ENCODE assay signal across 11 cellular contexts in genomic region chr12:92341333-92341691, GRCh38.
DNase-seq lines count a peak whose midpoint lies in the region; ATAC-seq, FAIRE-seq and TF ChIP-seq lines count a peak whose summit lies in the region.
"Had no signal": no experiment of that assay in that cellular context is flagged by ENCODE, and none has a peak within 500 bp of the region (broad histone marks: within the 10 kb centered on the region; RNA-seq: fewer than 3 reads in every experiment).

No MANE protein-coding gene starts in this region.

- no peak for FAIRE-seq in K562 (lab: Jason Lieb, UNC)

- peak overlapping the region; percentile 96 for H2AFZ ChIP-seq in K562 (ENCODE audit: low read depth, low read length)
- H2AFZ ChIP-seq in neuronal stem cell (ENCODE audit: low read length) = no peak overlapping the region

- no peak overlapping the region for H3K23ac ChIP-seq in neuronal stem cell (ENCODE audit: low read depth, low read length, poor library complexity)

- H3K4me2 ChIP-seq in K562 (ENCODE audit: insufficient read depth, low read length) (peak overlapping the region; percentile 72), neuronal stem cell (ENCODE audit: insufficient read depth, low read length, poor library complexity, severe bottlenecking) (no peak overlapping the region)

- H2BK12ac ChIP-seq in neuronal stem cell (ENCODE audit: low read length) = no peak overlapping the region

- H4K20me1 ChIP-seq in K562 (replicated peaks; ENCODE audit: control insufficient read depth, insufficient read depth, low read length) = no peaks in the 10 kb centered on the region

- POLR2A ChIA-PET in K562 (lab: Yijun Ruan, JAX) = interaction anchor here (0.9 to 1.0 kb wide), 2 partner anchors 10 to 196 kb away, joined by 3 to 7 read pairs; partner anchors contain the start of gene BTG1

- no peak overlapping the region for H2AK5ac ChIP-seq in neuronal stem cell (ENCODE audit: low read depth, low read length)

- intact Hi-C loops in K562 (cut with micrococcal nuclease) = loop anchor here (5.0 kb wide), 2 partner anchors 61 to 194 kb away; partner anchors contain the start of gene BTG1

- ATAC-seq in GM18870 (IDR thresholded peaks at IDR 0.05; ENCODE audit: unreplicated experiment) (peak; percentile 36), HG02981 (IDR thresholded peaks at IDR 0.05; ENCODE audit: unreplicated experiment) (peak; percentile 48), K562 (peak; percentile 77)

- peak overlapping the region; percentile 12; the same call in 1 of the 2 replicates for H3K4me3 ChIP-seq in K562
- no peak overlapping the region for H3K4me3 ChIP-seq in neuronal stem cell (ENCODE audit: low read length in 2 of 2)
- H3K4me3 ChIP-seq: dorsolateral prefrontal cortex had no signal

- DNase-seq in K562 (ENCODE audit: extremely low read depth in 1 of 4, low spot score in 3 of 4) (peak in 2 of 4 experiments; percentile 27 to 69), renal cortical epithelial cell (ENCODE audit: low read depth) (peak; percentile 7), NCI-H1105 treated with DMSO at 0.1 percent for 48 hours (lab: John Stamatoyannopoulos, UW) (no peak), neuronal stem cell (ENCODE audit: low spot score) (no peak), Kasumi-1 (lab: John Stamatoyannopoulos, UW) (no peak)
- DNase-seq: dorsolateral prefrontal cortex; NCI-H510A treated with DMSO at 0.1 percent for 48 hours; stimulated activated CD4-positive, alpha-beta T cell treated with anti-CD3 and anti-CD28 coated beads, Interleukin-4, amount 100 ng/mL, for 1 hour had no signal

- H2BK15ac ChIP-seq in neuronal stem cell (ENCODE audit: low read length) = no peak overlapping the region

- peak overlapping the region in 1 of 2 experiments; percentile 53; a peak in 2 of 4 replicates for H3K9ac ChIP-seq in K562 (ENCODE audit: insufficient read depth in 1 of 2, low read depth in 2 of 2, low read length in 2 of 2)
- H3K9ac ChIP-seq in neuronal stem cell (ENCODE audit: low read depth, low read length, poor library complexity) = no peak overlapping the region

- no peaks in the 10 kb centered on the region for H3K27me3 ChIP-seq in K562 (ENCODE audit: control insufficient read depth in 2 of 2, insufficient read depth in 2 of 2, low read length in 2 of 2)
- no peaks in the 10 kb centered on the region for H3K27me3 ChIP-seq in neuronal stem cell (ENCODE audit: control insufficient read depth in 3 of 3, insufficient read depth in 3 of 3, low read depth in 1 of 3, low read length in 3 of 3)
- H3K27me3 ChIP-seq: dorsolateral prefrontal cortex had no signal

- no TSS peak for BruUV-seq in K562 (replicated peaks; lab: Mats Ljungman, UMichigan)

- no peaks in the 10 kb centered on the region for H3K9me3 ChIP-seq in K562 (replicated peaks; ENCODE audit: control insufficient read depth, insufficient read depth, low read depth, low read length)
- peaks cover 0 to 4% of the 10 kb centered on the region in 2 donors for H3K9me3 ChIP-seq in neuronal stem cell (replicated peaks in 1 of 2; ENCODE audit: control insufficient read depth in 2 of 2, insufficient read depth in 1 of 2, low read depth in 1 of 2, low read length in 2 of 2)

- H3K4me1 ChIP-seq in K562 (replicated peaks in 1 of 2; ENCODE audit: control insufficient read depth in 2 of 2, insufficient read depth in 2 of 2, low read length in 2 of 2) = peaks cover 4 to 30% of the 10 kb centered on the region in 2 experiments; a peak in 4 of 5 replicates
- no peaks in the 10 kb centered on the region for H3K4me1 ChIP-seq in neuronal stem cell (ENCODE audit: control insufficient read depth in 2 of 2, insufficient read depth in 1 of 2, low read depth in 1 of 2, low read length in 2 of 2)

- no peak for TF ChIP-seq CTCF in K562 (IDR thresholded peaks at IDR 0.05 in 2 of 3, conservative IDR thresholded peaks at IDR 0.05 in 1 of 3; ENCODE audit: insufficient read depth in 2 of 3, low read depth in 1 of 3, low read length in 3 of 3)

- H3K4ac ChIP-seq in neuronal stem cell (ENCODE audit: low read length) = no peak overlapping the region

- no peak overlapping the region for H3K14ac ChIP-seq in neuronal stem cell (ENCODE audit: low read length)

- H4K8ac ChIP-seq in neuronal stem cell (ENCODE audit: low read depth, low read length) = no peak overlapping the region

- no peak overlapping the region for H4K91ac ChIP-seq in neuronal stem cell (ENCODE audit: low read depth, low read length, poor library complexity)

- no peaks in the 10 kb centered on the region for H3K9me1 ChIP-seq in K562 (ENCODE audit: control insufficient read depth, insufficient read depth, low read length)

- TF ChIP-seq POLR2A in K562 (conservative IDR thresholded peaks at IDR 0.05) = no peak

- peak; percentile 74 for TF ChIP-seq EP300 in K562 (IDR thresholded peaks at IDR 0.05; ENCODE audit: low read length)

- TF ChIP-seq RAD21 in K562 (CRISPR knock-in tag; conservative IDR thresholded peaks at IDR 0.05 in 1 of 2, IDR thresholded peaks at IDR 0.05 in 1 of 2) = no peak; a peak in 1 of 4 replicates

- WGBS in K562 (ENCODE audit: insufficient coverage, low coverage, missing lambda C conversion rate) = 2% methylated on average over 11 of the region's 11 CpGs
- WGBS in neuronal stem cell (ENCODE audit: extremely low coverage in 2 of 2, insufficient read length in 2 of 2, insufficient replicate concordance in 1 of 2), 2 donors = no CpG with 5 or more reads among the region's 11 CpGs

- in situ Hi-C loops in K562 (cut with MboI) = no loop called here

- no peak overlapping the region for H2BK120ac ChIP-seq in neuronal stem cell (ENCODE audit: low read depth, low read length)

- CTCF ChIA-PET in K562 (lab: Yijun Ruan, JAX; ENCODE audit: low intra/inter-chr PET ratio) = no interaction called here

- H3K36me3 ChIP-seq in K562 (ENCODE audit: control insufficient read depth, insufficient read depth, low read length) (no peaks in the 10 kb centered on the region), neuronal stem cell (replicated peaks in 1 of 2; ENCODE audit: control insufficient read depth in 2 of 2, insufficient read depth in 2 of 2, low read length in 2 of 2) (no peaks in the 10 kb centered on the region)

- H3K27ac ChIP-seq in K562 (ENCODE audit: extremely low read depth, low read depth, low read length) (peak overlapping the region; percentile 78), neuronal stem cell (replicated peaks; ENCODE audit: low read length) (no peak overlapping the region)
- H3K27ac ChIP-seq: dorsolateral prefrontal cortex, HL-60 had no signal

- no peak overlapping the region for H3K18ac ChIP-seq in neuronal stem cell (ENCODE audit: low read length)

- H2BK5ac ChIP-seq in neuronal stem cell (ENCODE audit: low read length) = no peak overlapping the region

- no peaks in the 10 kb centered on the region for H3K79me1 ChIP-seq in neuronal stem cell (ENCODE audit: low read depth, low read length)

- H3K79me2 ChIP-seq in K562 (ENCODE audit: control insufficient read depth, insufficient read depth, low read length) = no peaks in the 10 kb centered on the region

TF ChIP-seq in K562, 482 proteins besides CTCF, POLR2A, EP300 and RAD21 (continues in another document):
- TF ChIP-seq ZNF316 (IDR thresholded peaks at IDR 0.05) = peak; percentile 28; the same call in 1 of the 2 replicates
- peak; percentile 66; the same call in 1 of the 2 replicates for TF ChIP-seq HMBOX1 (IDR thresholded peaks at IDR 0.05)
- 0 out of 2 replicates have a peak, but pooled peaks have one; percentile 31 for TF ChIP-seq NCOA1 (IDR thresholded peaks at IDR 0.05; ENCODE audit: low read depth)
- peak; percentile 94 for TF ChIP-seq MEIS2 (IDR thresholded peaks at IDR 0.05; ENCODE audit: partially characterized antibody)
- 0 out of 2 replicates have a peak, but pooled peaks have one; percentile 1 for TF ChIP-seq ZBTB2 (IDR thresholded peaks at IDR 0.05)
- TF ChIP-seq TARDBP (IDR thresholded peaks at IDR 0.05) = 0 out of 2 replicates have a peak, but pooled peaks have one; percentile 6
- peak; percentile 66; the same call in 1 of the 2 replicates for TF ChIP-seq DPF2 (IDR thresholded peaks at IDR 0.05)
- TF ChIP-seq, protein P1, sequence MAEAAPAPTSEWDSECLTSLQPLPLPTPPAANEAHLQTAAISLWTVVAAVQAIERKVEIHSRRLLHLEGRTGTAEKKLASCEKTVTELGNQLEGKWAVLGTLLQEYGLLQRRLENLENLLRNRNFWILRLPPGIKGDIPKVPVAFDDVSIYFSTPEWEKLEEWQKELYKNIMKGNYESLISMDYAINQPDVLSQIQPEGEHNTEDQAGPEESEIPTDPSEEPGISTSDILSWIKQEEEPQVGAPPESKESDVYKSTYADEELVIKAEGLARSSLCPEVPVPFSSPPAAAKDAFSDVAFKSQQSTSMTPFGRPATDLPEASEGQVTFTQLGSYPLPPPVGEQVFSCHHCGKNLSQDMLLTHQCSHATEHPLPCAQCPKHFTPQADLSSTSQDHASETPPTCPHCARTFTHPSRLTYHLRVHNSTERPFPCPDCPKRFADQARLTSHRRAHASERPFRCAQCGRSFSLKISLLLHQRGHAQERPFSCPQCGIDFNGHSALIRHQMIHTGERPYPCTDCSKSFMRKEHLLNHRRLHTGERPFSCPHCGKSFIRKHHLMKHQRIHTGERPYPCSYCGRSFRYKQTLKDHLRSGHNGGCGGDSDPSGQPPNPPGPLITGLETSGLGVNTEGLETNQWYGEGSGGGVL (CRISPR knock-in tag; IDR thresholded peaks at IDR 0.05) = no peak
- no peak for TF ChIP-seq STAT5A (IDR thresholded peaks at IDR 0.05; ENCODE audit: borderline replicate concordance, low read length)
